ENCODE assay signal across 38 cellular contexts in genomic region chr9:85984457-85984856, GRCh38.
"Had no signal": no experiment of that assay in that cellular context is flagged by ENCODE, and none has a peak within 500 bp of the region (broad histone marks: within the 10 kb centered on the region; RNA-seq: fewer than 3 reads in every experiment).

No MANE protein-coding gene starts in this region.

- H3K9me3 Mint-ChIP-seq: activated naive CD4-positive, alpha-beta T cell treated with anti-CD3 and anti-CD28 coated beads for 36 hours; activated naive CD4-positive, alpha-beta T cell treated with anti-CD3 and anti-CD28 coated beads, Interleukin-2, amount 10 ng/mL, durations not matched to agents 7 days and 5 days; activated naive CD4-positive, alpha-beta T cell treated with anti-CD3 and anti-CD28 coated beads, Interleukin-2, amount 50 U/mL, for 24 hours; activated naive CD4-positive, alpha-beta T cell treated with anti-CD3 and anti-CD28 coated beads, Interleukin-2, amount 50 U/mL, for 72 hours; activated naive CD8-positive, alpha-beta T cell treated with anti-CD3 and anti-CD28 coated beads, Interleukin-2, amount 10 ng/mL, durations not matched to agents 7 days and 5 days; activated naive CD8-positive, alpha-beta T cell treated with anti-CD3 and anti-CD28 coated beads, Interleukin-2, amount 50 U/mL, for 24 hours; activated T-cell treated with anti-CD3 and anti-CD28 coated beads, Interleukin-2, amount 50 U/mL, for 24 hours; activated T-cell treated with anti-CD3 and anti-CD28 coated beads, Interleukin-2, amount 50 U/mL, for 4 hours; activated T-helper 1 cell treated with anti-CD3 and anti-CD28 coated beads, Interleukin-12 subunit alpha, Interleukin-12 subunit beta, Interleukin-2, Interleukin-4 antibody, amounts not matched to agents 30 ng/mL and 10 ng/mL and 1 ng/mL, durations not matched to agents 14 hours and 24 hours and 36 hours; activated T-helper 17 cell treated with anti-CD3 and anti-CD28 coated beads, Interleukin-2, amount 50 U/mL, for 72 hours; activated T-helper 2 cell treated with anti-CD3 and anti-CD28 coated beads, Interferon-gamma antibody, Interleukin-2, Interleukin-4, amounts not matched to agents 10 μg/mL and 5 μg/mL and 100 μg/mL, durations not matched to agents 14 hours and 24 hours and 36 hours; brain had no signal

- H3K4me1 ChIP-seq: adrenal gland, ascending aorta, body of pancreas, breast epithelium had no signal

- H3K4me1 Mint-ChIP-seq: activated naive CD4-positive, alpha-beta T cell treated with anti-CD3 and anti-CD28 coated beads, Interleukin-2, amount 10 ng/mL, durations not matched to agents 7 days and 5 days; activated naive CD4-positive, alpha-beta T cell treated with anti-CD3 and anti-CD28 coated beads, Interleukin-2, amount 50 U/mL, for 24 hours; activated naive CD8-positive, alpha-beta T cell treated with anti-CD3 and anti-CD28 coated beads for 36 hours; activated naive CD8-positive, alpha-beta T cell treated with anti-CD3 and anti-CD28 coated beads, Interleukin-2, amount 10 ng/mL, durations not matched to agents 7 days and 5 days; activated naive CD8-positive, alpha-beta T cell treated with anti-CD3 and anti-CD28 coated beads, Interleukin-2, amount 50 U/mL, for 24 hours had no signal

- H3K4me3 ChIP-seq: adrenal gland, ascending aorta, body of pancreas, breast epithelium, cardiac muscle cell had no signal

- H3K4me3 Mint-ChIP-seq: activated naive CD4-positive, alpha-beta T cell treated with anti-CD3 and anti-CD28 coated beads for 36 hours; activated naive CD4-positive, alpha-beta T cell treated with anti-CD3 and anti-CD28 coated beads, Interleukin-2, amount 10 ng/mL, durations not matched to agents 7 days and 5 days; activated naive CD4-positive, alpha-beta T cell treated with anti-CD3 and anti-CD28 coated beads, Interleukin-2, amount 50 U/mL, for 24 hours; activated naive CD8-positive, alpha-beta T cell; activated naive CD8-positive, alpha-beta T cell treated with anti-CD3 and anti-CD28 coated beads for 36 hours; activated naive CD8-positive, alpha-beta T cell treated with anti-CD3 and anti-CD28 coated beads, Interleukin-2, amount 10 ng/mL, durations not matched to agents 7 days and 5 days; activated naive CD8-positive, alpha-beta T cell treated with anti-CD3 and anti-CD28 coated beads, Interleukin-2, amount 50 U/mL, for 24 hours; activated T-cell treated with anti-CD3 and anti-CD28 coated beads, Interleukin-2, amount 50 U/mL, for 24 hours; activated T-cell treated with anti-CD3 and anti-CD28 coated beads, Interleukin-2, amount 50 U/mL, for 4 hours; activated T-helper 1 cell treated with anti-CD3 and anti-CD28 coated beads, Interleukin-12 subunit alpha, Interleukin-12 subunit beta, Interleukin-2, Interleukin-4 antibody, amounts not matched to agents 30 ng/mL and 10 ng/mL and 1 ng/mL, durations not matched to agents 14 hours and 24 hours and 36 hours; activated T-helper 17 cell treated with anti-CD3 and anti-CD28 coated beads, Interleukin-2, amount 50 U/mL, for 72 hours; brain had no signal

- H3K9me3 ChIP-seq: adrenal gland, ascending aorta, body of pancreas, breast epithelium had no signal

- DNase-seq: activated effector memory CD4-positive, alpha-beta T cell treated with anti-CD3 and anti-CD28 coated beads, Interleukin-2, amount 50 U/mL, for 16 hours; activated effector memory CD4-positive, alpha-beta T cell treated with Interleukin-2 at 50 U/mL for 16 hours; activated gamma-delta T cell; activated gamma-delta T cell treated with Interleukin-2 at 50 U/mL for 16 hours; activated naive CD4-positive, alpha-beta T cell; activated naive CD4-positive, alpha-beta T cell treated with anti-CD3 and anti-CD28 coated beads for 36 hours; activated naive CD4-positive, alpha-beta T cell treated with anti-CD3 and anti-CD28 coated beads, Interleukin-2, amount 10 ng/mL, durations not matched to agents 7 days and 5 days; activated naive CD4-positive, alpha-beta T cell treated with anti-CD3 and anti-CD28 coated beads, Interleukin-2, amount 50 U/mL, for 16 hours; activated naive CD4-positive, alpha-beta T cell treated with Interleukin-2 at 50 U/mL for 16 hours; activated naive CD8-positive, alpha-beta T cell treated with anti-CD3 and anti-CD28 coated beads for 36 hours; activated naive CD8-positive, alpha-beta T cell treated with anti-CD3 and anti-CD28 coated beads, Interleukin-2, amount 10 ng/mL, durations not matched to agents 7 days and 5 days; activated naive CD8-positive, alpha-beta T cell treated with anti-CD3 and anti-CD28 coated beads, Interleukin-2, amount 50 U/mL, for 24 hours; activated T-cell treated with anti-CD3 and anti-CD28 coated beads, Interleukin-2, amount 50 U/mL, for 1 hour; activated T-cell treated with anti-CD3 and anti-CD28 coated beads, Interleukin-2, amount 50 U/mL, for 24 hours; activated T-cell treated with anti-CD3 and anti-CD28 coated beads, Interleukin-2, amount 50 U/mL, for 4 hours; adrenal gland; amniotic stem cell; amygdala; anterior cingulate cortex; aorta; body of pancreas; brain microvascular endothelial cell; caudate nucleus; central memory CD4-positive, alpha-beta T cell; cerebellar nuclear complex had no signal

- H3K27me3 ChIP-seq: adrenal gland, ascending aorta, body of pancreas, brain microvascular endothelial cell, breast epithelium, cardiac muscle cell had no signal

- H3K36me3 ChIP-seq: breast epithelium had no signal

- H3K27me3 Mint-ChIP-seq: activated naive CD4-positive, alpha-beta T cell treated with anti-CD3 and anti-CD28 coated beads, Interleukin-2, amount 10 ng/mL, durations not matched to agents 7 days and 5 days; activated naive CD4-positive, alpha-beta T cell treated with anti-CD3 and anti-CD28 coated beads, Interleukin-2, amount 50 U/mL, for 24 hours; activated naive CD8-positive, alpha-beta T cell; activated naive CD8-positive, alpha-beta T cell treated with anti-CD3 and anti-CD28 coated beads for 36 hours; activated naive CD8-positive, alpha-beta T cell treated with anti-CD3 and anti-CD28 coated beads, Interleukin-2, amount 10 ng/mL, durations not matched to agents 7 days and 5 days; activated naive CD8-positive, alpha-beta T cell treated with anti-CD3 and anti-CD28 coated beads, Interleukin-2, amount 50 U/mL, for 24 hours; activated T-cell treated with anti-CD3 and anti-CD28 coated beads, Interleukin-2, amount 50 U/mL, for 24 hours; activated T-helper 17 cell treated with anti-CD3 and anti-CD28 coated beads, Interleukin-2, amount 50 U/mL, for 72 hours had no signal

- FAIRE-seq: astrocyte, bronchial epithelial cell, colon had no signal

- H3K27ac Mint-ChIP-seq: activated naive CD4-positive, alpha-beta T cell treated with anti-CD3 and anti-CD28 coated beads for 36 hours; activated naive CD4-positive, alpha-beta T cell treated with anti-CD3 and anti-CD28 coated beads, Interleukin-2, amount 10 ng/mL, durations not matched to agents 7 days and 5 days; activated naive CD4-positive, alpha-beta T cell treated with anti-CD3 and anti-CD28 coated beads, Interleukin-2, amount 50 U/mL, for 24 hours; activated naive CD4-positive, alpha-beta T cell treated with anti-CD3 and anti-CD28 coated beads, Interleukin-2, amount 50 U/mL, for 72 hours; activated naive CD8-positive, alpha-beta T cell; activated naive CD8-positive, alpha-beta T cell treated with anti-CD3 and anti-CD28 coated beads for 36 hours; activated naive CD8-positive, alpha-beta T cell treated with anti-CD3 and anti-CD28 coated beads, Interleukin-2, amount 10 ng/mL, durations not matched to agents 7 days and 5 days; activated naive CD8-positive, alpha-beta T cell treated with anti-CD3 and anti-CD28 coated beads, Interleukin-2, amount 50 U/mL, for 24 hours; activated T-cell treated with anti-CD3 and anti-CD28 coated beads, Interleukin-2, amount 50 U/mL, for 24 hours; activated T-helper 1 cell treated with anti-CD3 and anti-CD28 coated beads, Interleukin-12 subunit alpha, Interleukin-12 subunit beta, Interleukin-2, Interleukin-4 antibody, amounts not matched to agents 30 ng/mL and 10 ng/mL and 1 ng/mL, durations not matched to agents 14 hours and 24 hours and 36 hours; activated T-helper 17 cell treated with anti-CD3 and anti-CD28 coated beads, Interleukin-2, amount 50 U/mL, for 72 hours; activated T-helper 2 cell treated with anti-CD3 and anti-CD28 coated beads, Interferon-gamma antibody, Interleukin-2, Interleukin-4, amounts not matched to agents 10 μg/mL and 5 μg/mL and 100 μg/mL, durations not matched to agents 14 hours and 24 hours and 36 hours; brain had no signal

- ATAC-seq: activated naive CD8-positive, alpha-beta T cell treated with anti-CD3 and anti-CD28 coated beads, Interleukin-2, amount 50 U/mL, for 24 hours; activated T-helper 17 cell treated with anti-CD3 and anti-CD28 coated beads, Interleukin-2, amount 50 U/mL, for 72 hours; body of pancreas had no signal

- H3K27ac ChIP-seq: adrenal gland, ascending aorta, body of pancreas, brain microvascular endothelial cell, breast epithelium, cardiac muscle cell had no signal
